In genomic region chr16:51150159-51150893, GRCh38 we compare ENCODE assay signal across 11 cellular contexts. TPM values are rescaled to one million over a fixed set of nuclear protein-coding genes. Genes with fewer than 3 reads are reported as not detected.
DNase-seq lines count a peak whose midpoint lies in the region; ATAC-seq and TF ChIP-seq lines count a peak whose summit lies in the region.
"Had no signal": no experiment of that assay in that cellular context is flagged by ENCODE, and none has a peak within 500 bp of the region (broad histone marks: within the 10 kb centered on the region; RNA-seq: fewer than 3 reads in every experiment).

No MANE protein-coding gene starts in this region.

- H3K36me3 Mint-ChIP-seq in brain, result no peaks in the 10 kb centered on the region
- peaks cover 0 to 3% of the 10 kb centered on the region in 2 donors for H3K36me3 Mint-ChIP-seq in CD14-positive monocyte

- H3K4me3 ChIP-seq in HFF-Myc (replicated peaks; ENCODE audit: low read depth, low read length) (peak overlapping the region; percentile 85), kidney epithelial cell (ENCODE audit: low read depth, low read length) (peak overlapping the region; percentile 69), smooth muscle cell (peak overlapping the region; percentile 76)

- H3K9me3 Mint-ChIP-seq in brain, result peaks cover 0 to 3% (median 0%) of the 10 kb centered on the region in 5 experiments
- peaks cover 0 to 20% (median 14%) of the 10 kb centered on the region in 7 donors for H3K9me3 Mint-ChIP-seq in CD14-positive monocyte

- peak overlapping the region; percentile 63 for H3K9ac ChIP-seq in smooth muscle cell (ENCODE audit: low read depth)

- intact Hi-C loops in CD14-positive monocyte (cut with micrococcal nuclease), result no loop called here

- peak overlapping the region; percentile 97 for H2AFZ ChIP-seq in smooth muscle cell (ENCODE audit: low read depth)

- H3K27ac ChIP-seq in smooth muscle cell (ENCODE audit: low read depth), result no peak overlapping the region

- peak overlapping the region; percentile 90 for H3K4me2 ChIP-seq in smooth muscle cell

- 2% methylated on average over 51 of the region's 54 CpGs for WGBS in smooth muscle cell (ENCODE audit: low lambda C conversion rate)

- H3F3A ChIP-seq in smooth muscle cell (ENCODE audit: low read depth), result no peaks in the 10 kb centered on the region

- H3K27me3 Mint-ChIP-seq in brain, result peaks cover 55% of the 10 kb centered on the region
- H3K27me3 Mint-ChIP-seq in CD14-positive monocyte (ENCODE audit: low read depth in 3 of 3), result peaks cover 77 to 99% (median 85%) of the 10 kb centered on the region in 3 donors

- H3K4me3 Mint-ChIP-seq in brain (peak overlapping the region; percentile 83 to 94 (median 89)), CD14-positive monocyte (peak overlapping the region in 1 of 2 donors; percentile 81)

- TF ChIP-seq CTCF in HFF-Myc (IDR thresholded peaks at IDR 0.05; ENCODE audit: low read depth, low read length, missing control alignments), result no peak
- TF ChIP-seq CTCF in brain (conservative IDR thresholded peaks at IDR 0.05), result no peak
- TF ChIP-seq CTCF in kidney epithelial cell (IDR thresholded peaks at IDR 0.05; ENCODE audit: insufficient read depth, low read length, poor library complexity, severe bottlenecking), result no peak
- TF ChIP-seq CTCF in smooth muscle cell (IDR thresholded peaks at IDR 0.05; ENCODE audit: borderline replicate concordance, insufficient read depth, poor library complexity, severe bottlenecking), result no peak
- TF ChIP-seq CTCF in CD14-positive monocyte (IDR thresholded peaks at IDR 0.05), result no peak

- DNase-seq in HFF-Myc (ENCODE audit: extremely low read depth, low read depth) (no peak), kidney epithelial cell (ENCODE audit: low read depth) (no peak), smooth muscle cell (lab: John Stamatoyannopoulos, UW; ENCODE audit: unreplicated experiment) (no peak), HuH-7.5 (ENCODE audit: low spot score) (no peak), CD14-positive monocyte (ENCODE audit: low spot score) (no peak)
- DNase-seq: NCI-H446 had no signal

- H3K4me1 Mint-ChIP-seq in brain, result peaks cover 44% of the 10 kb centered on the region
- H3K4me1 Mint-ChIP-seq in CD14-positive monocyte, result peaks cover 8% of the 10 kb centered on the region

- peak overlapping the region in 4 of 5 experiments; percentile 91 to 99 (median 96) for H3K27ac Mint-ChIP-seq in brain
- H3K27ac Mint-ChIP-seq in CD14-positive monocyte, result peak overlapping the region in 1 of 7 donors; percentile 50

- H3K79me2 ChIP-seq in smooth muscle cell (ENCODE audit: low read depth), result peaks cover 47% of the 10 kb centered on the region

- H3K27me3 ChIP-seq in kidney epithelial cell (ENCODE audit: control insufficient read depth, insufficient read depth, low read length), result no peaks in the 10 kb centered on the region
- peaks cover 36% of the 10 kb centered on the region for H3K27me3 ChIP-seq in smooth muscle cell (ENCODE audit: low read depth)

- no peaks in the 10 kb centered on the region for H3K9me3 ChIP-seq in smooth muscle cell (replicated peaks; ENCODE audit: low read depth)

- peaks cover 44% of the 10 kb centered on the region for H3K4me1 ChIP-seq in smooth muscle cell (ENCODE audit: low read depth)

- no peaks in the 10 kb centered on the region for H4K20me1 ChIP-seq in smooth muscle cell (ENCODE audit: low read depth)

- ATAC-seq in HG02588 (IDR thresholded peaks at IDR 0.05; ENCODE audit: unreplicated experiment) (no peak), GM21447 (IDR thresholded peaks at IDR 0.05; ENCODE audit: unreplicated experiment) (no peak)
- ATAC-seq: activated CD4-positive, CD25-positive, alpha-beta regulatory T cell treated with anti-CD3 and anti-CD28 coated beads, Interleukin-2, amount 50 U/mL, for 24 hours had no signal

- H3K36me3 ChIP-seq in kidney epithelial cell (ENCODE audit: control insufficient read depth, insufficient read depth, low read length) (no peaks in the 10 kb centered on the region), smooth muscle cell (ENCODE audit: low read depth) (no peaks in the 10 kb centered on the region)

RNA-seq across cellular contexts. Expression of gene SALL1, which starts 0.7 kb away (rescaled TPM):
- polyA plus RNA-seq in brain (ENCODE audit: insufficient read depth, low read depth, low replicate concordance) (21.6 TPM), smooth muscle cell (1.6 and 2.2 TPM in 2 replicates), CD14-positive monocyte (not detected)
- total RNA-seq in kidney epithelial cell (12.3 and 14.8 TPM in 2 replicates), smooth muscle cell (1.7 and 6.2 TPM in 2 replicates)
- total RNA-seq: mononuclear cell had no signal
